ENCODE assay signal across 8 cellular contexts in genomic region chr12:46664771-46665287, GRCh38.
DNase-seq lines count a peak whose midpoint lies in the region; ATAC-seq and TF ChIP-seq lines count a peak whose summit lies in the region.

No MANE protein-coding gene starts in this region.

- peak; percentile 49 for ATAC-seq in GM21737 (IDR thresholded peaks at IDR 0.05; ENCODE audit: unreplicated experiment)
- ATAC-seq in GM18511 (IDR thresholded peaks at IDR 0.05; ENCODE audit: unreplicated experiment): no peak
- no peak for ATAC-seq in HG03520 (IDR thresholded peaks at IDR 0.05; ENCODE audit: unreplicated experiment)

- H3K27ac Mint-ChIP-seq in osteocyte (ENCODE audit: unreplicated experiment): peak overlapping the region; percentile 74

- H3K4me1 Mint-ChIP-seq in osteocyte (ENCODE audit: unreplicated experiment): peaks cover 55% of the 10 kb centered on the region

- H3K36me3 Mint-ChIP-seq in osteocyte (ENCODE audit: unreplicated experiment): no peaks in the 10 kb centered on the region

- H3K9me3 Mint-ChIP-seq in osteocyte (ENCODE audit: unreplicated experiment): no peaks in the 10 kb centered on the region

- no peak overlapping the region for H3K4me3 Mint-ChIP-seq in osteocyte (ENCODE audit: unreplicated experiment)

- peak; percentile 90 for DNase-seq in EH (ENCODE audit: low read depth)
- peak; percentile 67 to 86 for DNase-seq in NCI-H1930 (lab: John Stamatoyannopoulos, UW)
- DNase-seq in astrocyte of the cerebellum (ENCODE audit: low read depth): peak; percentile 71
- no peak for DNase-seq in osteocyte (ENCODE audit: extremely low spot score, unreplicated experiment)
- DNase-seq in mesenteric fat pad (ENCODE audit: low spot score): no peak

- H3K4me3 ChIP-seq in astrocyte of the cerebellum (ENCODE audit: low read depth, low read length): no peak overlapping the region

- in situ Hi-C loops in astrocyte of the cerebellum (cut with HindIII; ENCODE audit: low sequenced_read_pairs): no loop called here

- TF ChIP-seq CTCF in astrocyte of the cerebellum (IDR thresholded peaks at IDR 0.05; ENCODE audit: low read depth, low read length, missing control alignments): no peak
- TF ChIP-seq CTCF in osteocyte (IDR thresholded peaks at IDR 0.05): no peak

- no peaks in the 10 kb centered on the region for H3K27me3 Mint-ChIP-seq in osteocyte (ENCODE audit: unreplicated experiment)

Comparison
In these comparisons a context has a peak if more than half of its experiments do, and no peak if none do; other contexts are left out.
1. DNase-seq: peak in EH (single experiment), NCI-H1930 (2 of 2) and astrocyte of the cerebellum (single experiment); none in osteocyte (single experiment) and mesenteric fat pad (single experiment).